10 cellular contexts compared by ENCODE assay signal in the genomic region with DNA sequence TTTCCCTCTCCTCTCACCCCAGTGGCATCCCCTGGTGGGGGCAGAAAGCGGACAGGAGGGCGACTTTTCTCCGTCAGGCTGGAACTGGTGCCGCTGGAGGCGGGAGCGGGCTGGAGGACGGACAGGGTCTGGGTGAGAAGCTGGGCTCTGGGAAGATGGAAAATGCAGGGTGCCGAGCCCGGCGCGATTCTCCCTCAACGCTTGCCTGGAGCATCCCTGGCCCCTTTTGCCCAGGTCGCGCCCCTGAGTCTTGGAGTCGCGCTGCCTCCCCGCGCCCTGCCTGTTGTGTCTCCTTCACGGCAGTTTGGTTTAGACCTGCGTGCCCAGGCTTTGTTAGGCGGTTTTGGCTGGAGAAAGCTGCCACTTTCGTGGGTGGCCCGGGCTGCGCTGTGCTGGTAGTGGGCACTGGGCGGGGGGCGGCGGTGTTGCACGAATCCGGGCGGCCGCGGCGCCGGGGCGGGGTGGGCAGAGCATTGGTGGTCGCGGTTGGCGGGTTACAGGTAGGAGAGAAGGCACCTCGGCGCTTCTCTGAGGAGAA. TPM values are rescaled to one million over a fixed set of nuclear protein-coding genes. Genes with fewer than 3 reads are reported as not detected.
DNase-seq lines count a peak whose midpoint lies in the region; ATAC-seq and TF ChIP-seq lines count a peak whose summit lies in the region.
"Had no signal": no experiment of that assay in that cellular context is flagged by ENCODE, and none has a peak within 500 bp of the region (broad histone marks: within the 10 kb centered on the region; RNA-seq: fewer than 3 reads in every experiment).

No MANE protein-coding gene starts in this region.

- CTCF ChIA-PET in CD8-positive, alpha-beta memory T cell (lab: Charles Lee) = no interaction called here

- no peaks in the 10 kb centered on the region for H3K36me3 ChIP-seq in gastroesophageal sphincter
- no peaks in the 10 kb centered on the region for H3K36me3 ChIP-seq in neuronal stem cell (replicated peaks in 1 of 2; ENCODE audit: control insufficient read depth in 2 of 2, insufficient read depth in 2 of 2, low read length in 2 of 2)
- H3K36me3 ChIP-seq in CD8-positive, alpha-beta memory T cell (ENCODE audit: insufficient read depth, low read length) = no peaks in the 10 kb centered on the region
- H3K36me3 ChIP-seq in MG63 = no peaks in the 10 kb centered on the region

- H4K91ac ChIP-seq in neuronal stem cell (ENCODE audit: low read depth, low read length, poor library complexity) = no peak overlapping the region

- peak overlapping the region; percentile 100 for H2BK5ac ChIP-seq in neuronal stem cell (ENCODE audit: low read length)

- peak overlapping the region; percentile 94 for H3K14ac ChIP-seq in neuronal stem cell (ENCODE audit: low read length)

- H3K27me3 ChIP-seq in gastroesophageal sphincter (peaks cover 43% of the 10 kb centered on the region), neuronal stem cell (ENCODE audit: control insufficient read depth in 3 of 3, insufficient read depth in 3 of 3, low read depth in 1 of 3, low read length in 3 of 3) (no peaks in the 10 kb centered on the region), MG63 (peaks cover 41% of the 10 kb centered on the region)
- no peaks in the 10 kb centered on the region for H3K27me3 ChIP-seq in CD8-positive, alpha-beta memory T cell (ENCODE audit: insufficient read depth, low read length, poor library complexity, severe bottlenecking)

- no peak overlapping the region for H3K4me3 Mint-ChIP-seq in CD8-positive, alpha-beta memory T cell
- H3K4me3 Mint-ChIP-seq: natural killer cell had no signal

- no peak overlapping the region for H3K4ac ChIP-seq in neuronal stem cell (ENCODE audit: low read length)

- H2BK12ac ChIP-seq in neuronal stem cell (ENCODE audit: low read length) = peak overlapping the region; percentile 33

- ATAC-seq in gastroesophageal sphincter (peak; percentile 6), GM21526 (IDR thresholded peaks at IDR 0.05; ENCODE audit: low FRiP score, unreplicated experiment) (no peak)
- ATAC-seq: natural killer cell had no signal

- H3K36me3 Mint-ChIP-seq in CD8-positive, alpha-beta memory T cell = peaks cover 0 to 4% (median 0%) of the 10 kb centered on the region in 3 donors

- peak overlapping the region; percentile 96 for H4K8ac ChIP-seq in neuronal stem cell (ENCODE audit: low read depth, low read length)

- H3K27ac ChIP-seq in gastroesophageal sphincter (peak overlapping the region in 2 of 4 donors; percentile 44 to 58), neuronal stem cell (replicated peaks; ENCODE audit: low read length) (peak overlapping the region; percentile 82)
- H3K27ac ChIP-seq in CD8-positive, alpha-beta memory T cell (ENCODE audit: low read depth, low read length) = no peak overlapping the region

- WGBS in gastroesophageal sphincter (ENCODE audit: low coverage in 1 of 2), 2 donors = 0% methylated on average over 1 to 16 of the region's 40 CpGs
- no CpG with 5 or more reads among the region's 40 CpGs for WGBS in neuronal stem cell (ENCODE audit: extremely low coverage in 2 of 2, insufficient read length in 2 of 2, insufficient replicate concordance in 1 of 2), 2 donors

- no peak for TF ChIP-seq EP300 in gastroesophageal sphincter (IDR thresholded peaks at IDR 0.05)

- H3K27me3 Mint-ChIP-seq in CD8-positive, alpha-beta memory T cell = peaks cover 27% of the 10 kb centered on the region in 2 donors

- H3K4me3 ChIP-seq in gastroesophageal sphincter (peak overlapping the region; percentile 49 to 64), neuronal stem cell (ENCODE audit: low read length in 2 of 2) (peak overlapping the region; percentile 95 to 99), MG63 (no peak overlapping the region)
- H3K4me3 ChIP-seq in CD8-positive, alpha-beta memory T cell (ENCODE audit: low read length) = no peak overlapping the region

- peak overlapping the region; percentile 99 for H3K18ac ChIP-seq in neuronal stem cell (ENCODE audit: low read length)

- H2AFZ ChIP-seq in neuronal stem cell (ENCODE audit: low read length) = peak overlapping the region; percentile 93

- no peak for TF ChIP-seq CTCF in gastroesophageal sphincter (IDR thresholded peaks at IDR 0.05)

- H3K4me1 ChIP-seq in gastroesophageal sphincter (peaks cover 0 to 35% (median 12%) of the 10 kb centered on the region in 3 donors), neuronal stem cell (ENCODE audit: control insufficient read depth in 2 of 2, insufficient read depth in 1 of 2, low read depth in 1 of 2, low read length in 2 of 2) (peaks cover 3 to 16% of the 10 kb centered on the region in 2 donors)
- no peaks in the 10 kb centered on the region for H3K4me1 ChIP-seq in CD8-positive, alpha-beta memory T cell (ENCODE audit: insufficient read depth, low read length)

- peak overlapping the region; percentile 99 for H2BK120ac ChIP-seq in neuronal stem cell (ENCODE audit: low read depth, low read length)

- H3K9me3 ChIP-seq in gastroesophageal sphincter (no peaks in the 10 kb centered on the region), neuronal stem cell (replicated peaks in 1 of 2; ENCODE audit: control insufficient read depth in 2 of 2, insufficient read depth in 1 of 2, low read depth in 1 of 2, low read length in 2 of 2) (no peaks in the 10 kb centered on the region), MG63 (no peaks in the 10 kb centered on the region)
- no peaks in the 10 kb centered on the region for H3K9me3 ChIP-seq in CD8-positive, alpha-beta memory T cell (ENCODE audit: low read length)

- H3K23ac ChIP-seq in neuronal stem cell (ENCODE audit: low read depth, low read length, poor library complexity) = peak overlapping the region; percentile 97

- H2AK5ac ChIP-seq in neuronal stem cell (ENCODE audit: low read depth, low read length) = peak overlapping the region; percentile 89

- H3K4me2 ChIP-seq in neuronal stem cell (ENCODE audit: insufficient read depth, low read length, poor library complexity, severe bottlenecking) = peak overlapping the region; percentile 85

- H3K79me1 ChIP-seq in neuronal stem cell (ENCODE audit: low read depth, low read length) = peaks cover 16% of the 10 kb centered on the region

- no peak overlapping the region for H3K27ac Mint-ChIP-seq in CD8-positive, alpha-beta memory T cell
- H3K27ac Mint-ChIP-seq: natural killer cell had no signal

- peak; percentile 8 for DNase-seq in COLO668 (lab: John Stamatoyannopoulos, UW; ENCODE audit: unreplicated experiment)
- peak; percentile 74 for DNase-seq in NCI-H69 (lab: John Stamatoyannopoulos, UW)
- peak; percentile 27 for DNase-seq in neuronal stem cell (ENCODE audit: low spot score)
- DNase-seq in CD8-positive, alpha-beta memory T cell = no peak
- DNase-seq in UCSD-AML1 (lab: John Stamatoyannopoulos, UW; ENCODE audit: unreplicated experiment) = no peak
- DNase-seq in MG63 = no peak
- DNase-seq: activated CD4-positive, alpha-beta T cell treated with anti-CD3 and anti-CD28 coated beads for 4 hours; natural killer cell had no signal

- H3K9me3 Mint-ChIP-seq in CD8-positive, alpha-beta memory T cell = peaks cover 2 to 32% (median 13%) of the 10 kb centered on the region in 5 donors

- H3K4me1 Mint-ChIP-seq in CD8-positive, alpha-beta memory T cell = no peaks in the 10 kb centered on the region
- H3K4me1 Mint-ChIP-seq: natural killer cell had no signal

- TF ChIP-seq POLR2A in gastroesophageal sphincter (IDR thresholded peaks at IDR 0.05) = no peak

- peak overlapping the region; percentile 98 for H3K9ac ChIP-seq in neuronal stem cell (ENCODE audit: low read depth, low read length, poor library complexity)

- H2BK15ac ChIP-seq in neuronal stem cell (ENCODE audit: low read length) = peak overlapping the region; percentile 94

- POLR2A ChIA-PET in CD8-positive, alpha-beta memory T cell (lab: Charles Lee) = no interaction called here

RNA-seq across cellular contexts. Expression of a gene that starts 2.0 kb away (rescaled TPM):
- 10 to 100 TPM in 1 of 4 donors, 1 to 10 TPM in 3; 6.1 to 26.0 (median 7.3) TPM for total RNA-seq in gastroesophageal sphincter
- 25.1 TPM for polyA plus RNA-seq in neuronal stem cell (2013, experiment 1 of 2)
- polyA plus RNA-seq in neuronal stem cell (2013, experiment 2 of 2) = 26.0 TPM
- not detected for total RNA-seq in CD8-positive, alpha-beta memory T cell
- polyA plus RNA-seq in CD8-positive, alpha-beta memory T cell = not detected
- not detected in 2 replicates for total RNA-seq in MG63 (2014; rRNA removed; shearing (Covaris generic); ENCODE audit: low replicate concordance)
- total RNA-seq: natural killer cell had no signal

Comparison
In these comparisons a context has a peak if more than half of its experiments do, and no peak if none do; other contexts are left out.
1. DNase-seq: peak in COLO668 (single experiment), NCI-H69 (single experiment) and neuronal stem cell (single experiment); none in CD8-positive, alpha-beta memory T cell (0 of 5), UCSD-AML1 (single experiment) and MG63 (single experiment).
2. H3K4me3 ChIP-seq: peak in gastroesophageal sphincter (2 of 2) and neuronal stem cell (2 of 2); none in CD8-positive, alpha-beta memory T cell (single experiment) and MG63 (single experiment).